Comparison of ENCODE assay signal across 13 cellular contexts in the genomic region with DNA sequence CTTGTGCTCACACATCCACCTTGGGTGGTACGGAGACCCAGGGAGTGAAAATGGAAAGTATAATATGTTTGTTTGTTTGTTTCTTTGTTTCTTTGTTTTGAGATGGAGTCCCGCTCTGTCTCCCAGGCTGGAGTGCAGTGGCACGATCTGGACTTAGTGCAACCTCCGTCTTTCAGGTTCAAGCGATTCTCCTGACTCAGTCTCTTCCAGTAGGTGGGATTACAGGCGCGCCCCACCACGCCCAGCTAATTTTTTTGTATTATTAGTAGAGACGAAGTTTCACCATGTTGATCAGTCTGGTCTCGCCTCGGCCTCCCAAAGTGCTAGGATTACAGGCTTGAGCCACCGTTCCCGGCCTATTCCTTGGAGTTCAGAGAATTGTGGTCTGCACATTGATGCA.
DNase-seq lines count a peak whose midpoint lies in the region; ATAC-seq and TF ChIP-seq lines count a peak whose summit lies in the region.
"Had no signal": no experiment of that assay in that cellular context is flagged by ENCODE, and none has a peak within 500 bp of the region (broad histone marks: within the 10 kb centered on the region; RNA-seq: fewer than 3 reads in every experiment).

No MANE protein-coding gene starts in this region.

- no peaks in the 10 kb centered on the region for H3K9me3 ChIP-seq in adipocyte (ENCODE audit: control insufficient read depth, low read length)
- no peaks in the 10 kb centered on the region for H3K9me3 ChIP-seq in mesodermal cell (ENCODE audit: control insufficient read depth, low read length)
- H3K9me3 ChIP-seq in adrenal gland (replicated peaks in 1 of 3): no peaks in the 10 kb centered on the region
- H3K9me3 ChIP-seq: heart left ventricle had no signal

- in situ Hi-C loops in Caki2 (cut with HindIII; ENCODE audit: low pct_unique_long_range_greater_than_20kb, low sequenced_read_pairs): no loop called here

- no peak for TF ChIP-seq CTCF in adrenal gland (IDR thresholded peaks at IDR 0.05)

- H3K36me3 ChIP-seq in adipocyte (ENCODE audit: control insufficient read depth, insufficient read depth, low read length, severe bottlenecking): no peaks in the 10 kb centered on the region
- no peaks in the 10 kb centered on the region for H3K36me3 ChIP-seq in mesodermal cell (ENCODE audit: control insufficient read depth, insufficient read depth, low read length)
- H3K36me3 ChIP-seq in adrenal gland (replicated peaks in 1 of 2): no peaks in the 10 kb centered on the region
- H3K36me3 ChIP-seq: heart left ventricle had no signal

- H3K27ac ChIP-seq in mesodermal cell (ENCODE audit: low read depth, low read length, severe bottlenecking) (no peak overlapping the region), adrenal gland (no peak overlapping the region)
- H3K27ac ChIP-seq: heart left ventricle had no signal

- H3K4me1 ChIP-seq in adipocyte (ENCODE audit: control insufficient read depth, insufficient read depth, low read length) (peaks cover 13% of the 10 kb centered on the region), mesodermal cell (ENCODE audit: control insufficient read depth, insufficient read depth, low read length, poor library complexity, severe bottlenecking) (no peaks in the 10 kb centered on the region), adrenal gland (replicated peaks in 1 of 2) (no peaks in the 10 kb centered on the region)

- H3K4me3 ChIP-seq in Jurkat, Clone E6-1 (ENCODE audit: low read length): peak overlapping the region; percentile 35
- H3K4me3 ChIP-seq in adipocyte (ENCODE audit: low read length) (peak overlapping the region; percentile 62), mesodermal cell (ENCODE audit: extremely low read depth, insufficient read depth, low read length, poor library complexity, severe bottlenecking) (peak overlapping the region; percentile 48), adrenal gland (no peak overlapping the region)
- H3K4me3 ChIP-seq: heart left ventricle, lung had no signal

- ATAC-seq in HG02885 (IDR thresholded peaks at IDR 0.05; ENCODE audit: poor library complexity, unreplicated experiment) (no peak), HG03432 (IDR thresholded peaks at IDR 0.05; ENCODE audit: unreplicated experiment) (no peak)
- ATAC-seq: heart left ventricle had no signal

- H3K9ac ChIP-seq in adipocyte (ENCODE audit: low read length): no peak overlapping the region

- TF ChIP-seq POLR2A in adrenal gland (IDR thresholded peaks at IDR 0.05): no peak

- intact Hi-C loops in adrenal gland (cut with DNase I): no loop called here

- DNase-seq in Caki2 (ENCODE audit: low read depth) (peak; percentile 56), adipocyte (ENCODE audit: low read depth) (no peak), islet precursor cell (no peak), adrenal gland (no peak)
- no peak for DNase-seq in Jurkat, Clone E6-1 (ENCODE audit: low read depth, low spot score)
- DNase-seq: activated CD4-positive, alpha-beta T cell treated with anti-CD3 and anti-CD28 coated beads, Interleukin-2, amount 50 U/mL, for 4 hours; activated naive CD4-positive, alpha-beta T cell treated with Interleukin-2 at 50 U/mL for 16 hours; heart left ventricle; NCI-H1048 had no signal

- H3K27me3 ChIP-seq in adipocyte (replicated peaks; ENCODE audit: control insufficient read depth, insufficient read depth, low read length): peaks cover 52% of the 10 kb centered on the region
- H3K27me3 ChIP-seq in adrenal gland: peaks cover 81% of the 10 kb centered on the region

- 22% methylated on average over 10 to 12 of the region's 13 CpGs for WGBS in mesodermal cell (ENCODE audit: insufficient coverage in 2 of 2), 2 experiments
- 13 to 36% (median 17%) methylated on average over 13 of the region's 13 CpGs for WGBS in adrenal gland, 4 donors

Comparison
In these comparisons a context has a peak if more than half of its experiments do, and no peak if none do; other contexts are left out.
1. H3K4me3 ChIP-seq: peak in Jurkat, Clone E6-1 (single experiment), adipocyte (single experiment) and mesodermal cell (single experiment); none in adrenal gland (0 of 4).